In the genomic region with DNA sequence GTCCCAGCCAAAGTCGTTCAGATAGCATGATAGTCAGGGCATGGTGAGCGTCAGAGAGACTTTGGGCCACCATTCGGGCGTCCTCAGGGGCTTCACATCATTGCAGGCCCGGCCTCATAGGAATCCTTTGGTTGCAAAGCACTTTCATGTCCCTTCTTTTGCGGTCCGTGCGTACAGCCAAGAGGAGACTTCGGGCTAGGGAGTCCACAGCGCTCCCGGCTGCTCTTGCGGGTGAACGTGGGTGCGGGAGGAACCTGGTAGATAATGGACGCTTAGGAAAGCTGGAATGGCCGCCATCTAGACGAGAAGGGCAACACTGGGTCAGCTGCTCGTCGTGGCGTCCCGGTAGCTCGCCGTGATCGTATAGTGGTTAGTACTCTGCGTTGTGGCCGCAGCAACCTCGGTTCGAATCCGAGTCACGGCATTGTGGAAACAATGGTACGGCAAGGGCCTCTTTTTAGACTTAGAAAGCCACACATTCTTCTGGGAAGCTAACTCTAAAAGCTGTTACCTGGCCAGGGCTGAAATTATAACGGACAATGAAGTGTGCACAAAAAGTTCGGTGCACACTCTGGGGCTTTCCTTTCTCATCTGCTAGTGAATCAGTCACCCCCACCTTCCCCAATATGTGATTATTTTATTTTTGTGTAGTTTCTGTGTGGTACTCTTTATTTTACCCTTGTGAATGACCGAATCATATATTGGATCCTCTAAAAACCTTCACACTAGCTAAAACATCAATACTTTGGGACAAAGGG, we compare ENCODE assay signal across 8 cellular contexts. TPM values are rescaled to one million over a fixed set of nuclear protein-coding genes. Genes with fewer than 3 reads are reported as not detected.
DNase-seq lines count a peak whose midpoint lies in the region; ATAC-seq and TF ChIP-seq lines count a peak whose summit lies in the region.

No MANE protein-coding gene starts in this region.

- peak overlapping the region; percentile 97 for H3K4me2 ChIP-seq in GM23338

- H3K4me1 ChIP-seq in GM23338 (ENCODE audit: insufficient read depth), result no peaks in the 10 kb centered on the region

- no peaks in the 10 kb centered on the region for H3K36me3 Mint-ChIP-seq in GM23338 (ENCODE audit: low read depth)
- no peaks in the 10 kb centered on the region for H3K36me3 Mint-ChIP-seq in T-helper 2 cell treated with Interferon-gamma antibody and Interleukin-4, amounts not matched to agents 5 μg/mL and 100 μg/mL, for 36 hours (ENCODE audit: low read depth)

- no peaks in the 10 kb centered on the region for H3K9me3 Mint-ChIP-seq in GM23338
- H3K9me3 Mint-ChIP-seq in T-helper 2 cell treated with Interferon-gamma antibody and Interleukin-4, amounts not matched to agents 5 μg/mL and 100 μg/mL, for 36 hours, result no peaks in the 10 kb centered on the region

- no peaks in the 10 kb centered on the region for H3K36me3 ChIP-seq in GM23338 (ENCODE audit: insufficient read depth)

- peaks cover 16% of the 10 kb centered on the region for H3K27me3 Mint-ChIP-seq in GM23338 (ENCODE audit: insufficient read depth, low read depth, poor library complexity)
- peaks cover 5% of the 10 kb centered on the region for H3K27me3 Mint-ChIP-seq in T-helper 2 cell treated with Interferon-gamma antibody and Interleukin-4, amounts not matched to agents 5 μg/mL and 100 μg/mL, for 36 hours (ENCODE audit: low read depth)

- H3K4me3 Mint-ChIP-seq in GM23338, result no peak overlapping the region
- H3K4me3 Mint-ChIP-seq in T-helper 2 cell treated with Interferon-gamma antibody and Interleukin-4, amounts not matched to agents 5 μg/mL and 100 μg/mL, for 36 hours, result no peak overlapping the region

- peak overlapping the region; percentile 100 for H2AFZ ChIP-seq in GM23338

- no peak overlapping the region for H3K27ac Mint-ChIP-seq in GM23338
- H3K27ac Mint-ChIP-seq in T-helper 2 cell treated with Interferon-gamma antibody and Interleukin-4, amounts not matched to agents 5 μg/mL and 100 μg/mL, for 36 hours, result no peak overlapping the region

- peak overlapping the region; percentile 96 for H3K4me3 ChIP-seq in GM23338

- no peaks in the 10 kb centered on the region; the same call in 1 of the 2 replicates for H3K27me3 ChIP-seq in GM23338 (ENCODE audit: insufficient read depth)

- H3F3A ChIP-seq in GM23338 (replicated peaks; ENCODE audit: low read depth), result no peaks in the 10 kb centered on the region

- TF ChIP-seq CTCF in GM23338 (conservative IDR thresholded peaks at IDR 0.05; ENCODE audit: low read depth in 2 of 2), result no peak

- peaks cover 8% of the 10 kb centered on the region for H3K4me1 Mint-ChIP-seq in GM23338
- peaks cover 15% of the 10 kb centered on the region for H3K4me1 Mint-ChIP-seq in T-helper 2 cell treated with Interferon-gamma antibody and Interleukin-4, amounts not matched to agents 5 μg/mL and 100 μg/mL, for 36 hours (ENCODE audit: low read depth)

- peak; percentile 28 for ATAC-seq in GM23338
- no peak for ATAC-seq in GM21737 (IDR thresholded peaks at IDR 0.05; ENCODE audit: unreplicated experiment)

- DNase-seq in CD1c-positive myeloid dendritic cell (ENCODE audit: extremely low spot score) (peak; percentile 69), GM23338 (ENCODE audit: low spot score) (peak; percentile 80), NCI-H146 treated with DMSO at 0.1 percent for 48 hours (lab: John Stamatoyannopoulos, UW; ENCODE audit: unreplicated experiment) (peak; percentile 59), anterior cingulate cortex (lab: John Stamatoyannopoulos, UW) (peak; percentile 47 to 92 (median 83)), hippocampal formation (lab: John Stamatoyannopoulos, UW) (peak; percentile 83 to 86), renal cortical epithelial cell (ENCODE audit: low read depth) (peak; percentile 63)
- peak; percentile 81 for DNase-seq in T-helper 2 cell treated with Interferon-gamma antibody and Interleukin-4, amounts not matched to agents 5 μg/mL and 100 μg/mL, for 36 hours (ENCODE audit: low spot score)

- H3K27ac ChIP-seq in GM23338 (ENCODE audit: low read depth), result 0 out of 2 replicates have a peak overlapping the region, but pooled peaks have one; percentile 18

- H3K9me2 ChIP-seq in GM23338 (ENCODE audit: insufficient read depth), result no peaks in the 10 kb centered on the region

- H3K79me2 ChIP-seq in GM23338 (replicated peaks; ENCODE audit: insufficient read depth), result no peaks in the 10 kb centered on the region

- H4K20me1 ChIP-seq in GM23338 (replicated peaks; ENCODE audit: insufficient read depth), result no peaks in the 10 kb centered on the region

TF ChIP-seq in GM23338, 12 proteins besides CTCF, POLR2A, EP300 and RAD21:
- TF ChIP-seq, protein P1, sequence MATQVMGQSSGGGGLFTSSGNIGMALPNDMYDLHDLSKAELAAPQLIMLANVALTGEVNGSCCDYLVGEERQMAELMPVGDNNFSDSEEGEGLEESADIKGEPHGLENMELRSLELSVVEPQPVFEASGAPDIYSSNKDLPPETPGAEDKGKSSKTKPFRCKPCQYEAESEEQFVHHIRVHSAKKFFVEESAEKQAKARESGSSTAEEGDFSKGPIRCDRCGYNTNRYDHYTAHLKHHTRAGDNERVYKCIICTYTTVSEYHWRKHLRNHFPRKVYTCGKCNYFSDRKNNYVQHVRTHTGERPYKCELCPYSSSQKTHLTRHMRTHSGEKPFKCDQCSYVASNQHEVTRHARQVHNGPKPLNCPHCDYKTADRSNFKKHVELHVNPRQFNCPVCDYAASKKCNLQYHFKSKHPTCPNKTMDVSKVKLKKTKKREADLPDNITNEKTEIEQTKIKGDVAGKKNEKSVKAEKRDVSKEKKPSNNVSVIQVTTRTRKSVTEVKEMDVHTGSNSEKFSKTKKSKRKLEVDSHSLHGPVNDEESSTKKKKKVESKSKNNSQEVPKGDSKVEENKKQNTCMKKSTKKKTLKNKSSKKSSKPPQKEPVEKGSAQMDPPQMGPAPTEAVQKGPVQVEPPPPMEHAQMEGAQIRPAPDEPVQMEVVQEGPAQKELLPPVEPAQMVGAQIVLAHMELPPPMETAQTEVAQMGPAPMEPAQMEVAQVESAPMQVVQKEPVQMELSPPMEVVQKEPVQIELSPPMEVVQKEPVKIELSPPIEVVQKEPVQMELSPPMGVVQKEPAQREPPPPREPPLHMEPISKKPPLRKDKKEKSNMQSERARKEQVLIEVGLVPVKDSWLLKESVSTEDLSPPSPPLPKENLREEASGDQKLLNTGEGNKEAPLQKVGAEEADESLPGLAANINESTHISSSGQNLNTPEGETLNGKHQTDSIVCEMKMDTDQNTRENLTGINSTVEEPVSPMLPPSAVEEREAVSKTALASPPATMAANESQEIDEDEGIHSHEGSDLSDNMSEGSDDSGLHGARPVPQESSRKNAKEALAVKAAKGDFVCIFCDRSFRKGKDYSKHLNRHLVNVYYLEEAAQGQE (IDR thresholded peaks at IDR 0.05; ENCODE audit: unreplicated experiment), result no peak
- 0 out of 2 replicates have a peak, but pooled peaks have one; percentile 54 for TF ChIP-seq CREB1 (CRISPR knock-in tag; IDR thresholded peaks at IDR 0.05; ENCODE audit: low read depth)

RNA-seq across cellular contexts. Expression of a gene that starts 13.2 kb away (rescaled TPM):
- total RNA-seq in GM23338 (2014; rRNA removed; shearing (Covaris generic)), result 15.1 and 15.6 TPM in 2 replicates
- polyA plus RNA-seq in GM23338 (2016; fragmentation: Nextera tagmentation; extraction: Ambion mirVana), result 5.8 and 6.6 TPM in 2 replicates
- total RNA-seq in renal cortical epithelial cell, result 0.17 and 2.9 TPM in 2 replicates

RNA-seq across cellular contexts. Expression of a gene that starts 51.1 kb away (rescaled TPM):
- not detected in 2 replicates for total RNA-seq in GM23338 (2014; rRNA removed; shearing (Covaris generic))
- 0.14 and 0.18 TPM in 2 replicates for polyA plus RNA-seq in GM23338 (2016; fragmentation: Nextera tagmentation; extraction: Ambion mirVana)
- total RNA-seq in renal cortical epithelial cell, result not detected in 2 replicates
